ENCODE assay signal across 2 cellular contexts in genomic region chr4:2388430-2389182, GRCh38.
TF ChIP-seq lines count a peak whose summit lies in the region.

No MANE protein-coding gene starts in this region.

TF ChIP-seq in HCT116, 20 proteins besides CTCF, POLR2A, EP300 and RAD21:
- TF ChIP-seq ZBTB33 (IDR thresholded peaks at IDR 0.05; ENCODE audit: extremely low read depth, insufficient replicate concordance, low read length) = no peak
TF ChIP-seq in HCT116: peak in this region for 0.

TF ChIP-seq in K562, 482 proteins besides CTCF, POLR2A, EP300 and RAD21:
- TF ChIP-seq ATF4 (CRISPR knock-in tag; IDR thresholded peaks at IDR 0.05) (no peak), ZNF76 (CRISPR knock-in tag; IDR thresholded peaks at IDR 0.05; ENCODE audit: borderline replicate concordance) (no peak), GTF2F1 (IDR thresholded peaks at IDR 0.05; ENCODE audit: low read depth, low read length) (no peak), SREBF2 (CRISPR knock-in tag; IDR thresholded peaks at IDR 0.05) (no peak), PBX2 (CRISPR knock-in tag; IDR thresholded peaks at IDR 0.05; ENCODE audit: low read depth) (no peak), PBX2 (tag; conservative IDR thresholded peaks at IDR 0.05; ENCODE audit: low read depth) (no peak), NFE2 (IDR thresholded peaks at IDR 0.05; ENCODE audit: low read depth) (no peak), SNRNP70 (optimal IDR thresholded peaks at IDR 0.05; ENCODE audit: low read depth, low read length) (no peak), NUFIP1 (IDR thresholded peaks at IDR 0.05; ENCODE audit: partially characterized antibody) (no peak), NFATC3 (IDR thresholded peaks at IDR 0.05) (peak; percentile 97), ZBTB7A (IDR thresholded peaks at IDR 0.05; ENCODE audit: borderline replicate concordance, control insufficient read depth, low read depth, low read length) (peak; percentile 40; the same call in 1 of the 2 replicates), ZC3H11A (IDR thresholded peaks at IDR 0.05; ENCODE audit: low read depth, low read length) (no peak), MLLT1 (IDR thresholded peaks at IDR 0.05) (0 out of 4 replicates have a peak, but pooled peaks of 1 of the 2 experiments have one; percentile 66), SNIP1 (IDR thresholded peaks at IDR 0.05; ENCODE audit: low read depth) (peak; percentile 76), MTA1 (IDR thresholded peaks at IDR 0.05; ENCODE audit: borderline replicate concordance) (no peak)
